Comparison of ENCODE assay signal across 12 cellular contexts in the genomic region with DNA sequence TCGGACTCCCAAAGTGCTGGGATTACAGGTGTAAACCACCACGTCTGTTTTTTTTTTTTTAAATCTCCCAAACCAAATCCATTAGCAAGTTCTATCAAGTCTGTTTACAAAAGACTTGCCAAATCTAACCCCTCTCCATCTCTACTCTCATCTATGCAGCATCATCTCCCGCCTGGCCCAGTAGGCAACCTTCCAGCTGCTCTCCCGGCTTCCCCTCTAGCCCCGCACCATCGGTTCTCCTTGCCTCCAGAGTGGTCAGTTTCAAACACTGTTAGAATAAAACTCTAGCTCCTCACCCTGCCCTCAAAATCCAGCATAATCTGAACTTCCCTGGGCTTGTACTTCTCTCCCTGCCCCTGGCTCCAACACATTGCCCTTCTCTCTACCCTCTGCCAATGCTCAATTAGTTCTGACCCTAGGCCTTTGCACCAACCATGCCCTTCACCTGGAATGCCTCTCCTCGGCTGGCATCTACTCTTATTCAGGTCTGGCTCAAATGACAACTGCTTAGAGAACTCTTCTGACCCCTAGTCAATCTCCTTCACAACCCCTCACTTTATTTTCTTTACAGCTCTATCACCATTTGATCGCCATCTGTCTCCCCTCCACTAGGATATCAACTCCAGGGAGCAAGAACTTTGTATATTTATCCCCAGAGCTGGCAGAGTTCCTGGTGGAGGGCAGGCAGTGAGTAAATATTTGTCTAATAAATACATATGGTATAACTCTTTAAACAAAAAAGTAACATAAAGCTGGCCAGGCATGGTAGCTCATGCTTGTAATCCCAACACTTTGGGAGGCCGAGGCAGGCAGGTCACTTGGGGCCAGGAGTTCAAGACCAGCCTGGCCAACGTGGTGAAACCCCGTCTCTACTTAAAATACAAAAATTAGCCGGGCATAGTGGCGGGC. TPM values are rescaled to one million over a fixed set of nuclear protein-coding genes. Genes with fewer than 3 reads are reported as not detected.
DNase-seq lines count a peak whose midpoint lies in the region; ATAC-seq and TF ChIP-seq lines count a peak whose summit lies in the region.
"Had no signal": no experiment of that assay in that cellular context is flagged by ENCODE, and none has a peak within 500 bp of the region (broad histone marks: within the 10 kb centered on the region; RNA-seq: fewer than 3 reads in every experiment).

No MANE protein-coding gene starts in this region.

- TF ChIP-seq POLR2A in stomach (IDR thresholded peaks at IDR 0.05): no peak

- H3K27ac ChIP-seq in stomach: peak overlapping the region; percentile 35 to 79 (median 66)
- H3K27ac ChIP-seq: brain microvascular endothelial cell, SK-N-MC had no signal

- H3K27me3 ChIP-seq in stomach: no peaks in the 10 kb centered on the region
- H3K27me3 ChIP-seq: brain microvascular endothelial cell had no signal

- no peak for ATAC-seq in activated CD8-positive, alpha-beta T cell treated with anti-CD3 and anti-CD28 coated beads for 36 hours
- ATAC-seq in activated CD8-positive, alpha-beta T cell treated with anti-CD3 and anti-CD28 coated beads, Interleukin-2, amount 10 ng/mL, durations not matched to agents 7 days and 5 days: no peak
- ATAC-seq in GM18520 (IDR thresholded peaks at IDR 0.05; ENCODE audit: unreplicated experiment): no peak

- H3K36me3 Mint-ChIP-seq in activated CD8-positive, alpha-beta T cell treated with anti-CD3 and anti-CD28 coated beads for 36 hours (ENCODE audit: low read depth): peaks cover 13% of the 10 kb centered on the region
- peaks cover 22% of the 10 kb centered on the region for H3K36me3 Mint-ChIP-seq in activated CD8-positive, alpha-beta T cell treated with anti-CD3 and anti-CD28 coated beads, Interleukin-2, amount 10 ng/mL, durations not matched to agents 7 days and 5 days (ENCODE audit: low read depth)
- peaks cover 15% of the 10 kb centered on the region for H3K36me3 Mint-ChIP-seq in endothelial cell (ENCODE audit: low read depth, unreplicated experiment)

- no peak overlapping the region for H3K4me3 Mint-ChIP-seq in activated CD8-positive, alpha-beta T cell treated with anti-CD3 and anti-CD28 coated beads for 36 hours
- no peak overlapping the region for H3K4me3 Mint-ChIP-seq in activated CD8-positive, alpha-beta T cell treated with anti-CD3 and anti-CD28 coated beads, Interleukin-2, amount 10 ng/mL, durations not matched to agents 7 days and 5 days
- H3K4me3 Mint-ChIP-seq in endothelial cell (ENCODE audit: unreplicated experiment): no peak overlapping the region
- H3K4me3 Mint-ChIP-seq: memory B cell had no signal

- no peak for DNase-seq in activated CD8-positive, alpha-beta T cell treated with anti-CD3 and anti-CD28 coated beads for 36 hours
- no peak for DNase-seq in activated CD8-positive, alpha-beta T cell treated with anti-CD3 and anti-CD28 coated beads, Interleukin-2, amount 10 ng/mL, durations not matched to agents 7 days and 5 days
- DNase-seq in NCI-H345 treated with DMSO at 0.1 percent for 48 hours (lab: John Stamatoyannopoulos, UW; ENCODE audit: unreplicated experiment) (peak; percentile 40), endothelial cell (ENCODE audit: low spot score) (no peak), stomach (peak; percentile 63), activated gamma-delta T cell (lab: John Stamatoyannopoulos, UW) (no peak), foreskin melanocyte (no peak)
- DNase-seq: brain microvascular endothelial cell had no signal

- peaks cover 6 to 11% (median 10%) of the 10 kb centered on the region in 4 donors for H3K36me3 ChIP-seq in stomach

- TF ChIP-seq EP300 in stomach (IDR thresholded peaks at IDR 0.05): no peak

- H3K27me3 Mint-ChIP-seq in activated CD8-positive, alpha-beta T cell treated with anti-CD3 and anti-CD28 coated beads for 36 hours: no peaks in the 10 kb centered on the region
- no peaks in the 10 kb centered on the region for H3K27me3 Mint-ChIP-seq in activated CD8-positive, alpha-beta T cell treated with anti-CD3 and anti-CD28 coated beads, Interleukin-2, amount 10 ng/mL, durations not matched to agents 7 days and 5 days (ENCODE audit: low read depth)
- peaks cover 10% of the 10 kb centered on the region for H3K27me3 Mint-ChIP-seq in endothelial cell (ENCODE audit: unreplicated experiment)
- H3K27me3 Mint-ChIP-seq: memory B cell had no signal

- H3K4me3 ChIP-seq in stomach: no peak overlapping the region
- H3K4me3 ChIP-seq: SK-N-MC, skin epidermis had no signal

- CTCF ChIA-PET in activated CD8-positive, alpha-beta T cell treated with anti-CD3 and anti-CD28 coated beads for 36 hours (lab: Charles Lee): interaction anchor here (0.6 to 5.4 kb wide), 9 partner anchors 9 to 181 kb away, joined by 3 to 35 read pairs (median 8); no protein-coding TSS in a partner anchor
- CTCF ChIA-PET in activated CD8-positive, alpha-beta T cell treated with anti-CD3 and anti-CD28 coated beads, Interleukin-2, amount 10 ng/mL, durations not matched to agents 7 days and 5 days (lab: Charles Lee): interaction anchor here (2.2 to 2.3 kb wide), 2 partner anchors 8 to 181 kb away, joined by 13 to 25 read pairs; no protein-coding TSS in a partner anchor

- peaks cover 54 to 92% (median 81%) of the 10 kb centered on the region in 4 donors for H3K4me1 ChIP-seq in stomach

- peak overlapping the region; percentile 13 for H3K27ac Mint-ChIP-seq in activated CD8-positive, alpha-beta T cell treated with anti-CD3 and anti-CD28 coated beads for 36 hours
- H3K27ac Mint-ChIP-seq in activated CD8-positive, alpha-beta T cell treated with anti-CD3 and anti-CD28 coated beads, Interleukin-2, amount 10 ng/mL, durations not matched to agents 7 days and 5 days: no peak overlapping the region
- peak overlapping the region; percentile 85 for H3K27ac Mint-ChIP-seq in endothelial cell (ENCODE audit: unreplicated experiment)
- H3K27ac Mint-ChIP-seq: memory B cell had no signal

- H3K4me1 Mint-ChIP-seq in activated CD8-positive, alpha-beta T cell treated with anti-CD3 and anti-CD28 coated beads for 36 hours (ENCODE audit: low read depth): peaks cover 47% of the 10 kb centered on the region
- H3K4me1 Mint-ChIP-seq in activated CD8-positive, alpha-beta T cell treated with anti-CD3 and anti-CD28 coated beads, Interleukin-2, amount 10 ng/mL, durations not matched to agents 7 days and 5 days (ENCODE audit: low read depth): peaks cover 36% of the 10 kb centered on the region
- H3K4me1 Mint-ChIP-seq in endothelial cell (ENCODE audit: unreplicated experiment): peaks cover 22% of the 10 kb centered on the region

- WGBS in stomach, 5 donors: 38 to 50% (median 48%) methylated on average over 13 of the region's 13 CpGs

- TF ChIP-seq CTCF in activated CD8-positive, alpha-beta T cell treated with anti-CD3 and anti-CD28 coated beads for 36 hours (IDR thresholded peaks at IDR 0.05): no peak
- TF ChIP-seq CTCF in endothelial cell (IDR thresholded peaks at IDR 0.05; ENCODE audit: unreplicated experiment): no peak
- TF ChIP-seq CTCF in stomach (IDR thresholded peaks at IDR 0.05): no peak

- intact Hi-C loops in activated CD8-positive, alpha-beta T cell treated with anti-CD3 and anti-CD28 coated beads for 36 hours (cut with micrococcal nuclease): loop anchor here (10.0 kb wide), 1 partner anchor 181 kb away; no protein-coding TSS in a partner anchor
- intact Hi-C loops in stomach (cut with DNase I; ENCODE audit: low total_unique reads): no loop called here

- H3K9me3 ChIP-seq in stomach: no peaks in the 10 kb centered on the region

- H3K9me3 Mint-ChIP-seq in activated CD8-positive, alpha-beta T cell treated with anti-CD3 and anti-CD28 coated beads for 36 hours: no peaks in the 10 kb centered on the region
- H3K9me3 Mint-ChIP-seq in activated CD8-positive, alpha-beta T cell treated with anti-CD3 and anti-CD28 coated beads, Interleukin-2, amount 10 ng/mL, durations not matched to agents 7 days and 5 days (ENCODE audit: insufficient read depth): no peaks in the 10 kb centered on the region
- H3K9me3 Mint-ChIP-seq in endothelial cell (ENCODE audit: unreplicated experiment): no peaks in the 10 kb centered on the region
- H3K9me3 Mint-ChIP-seq: memory B cell had no signal

- POLR2A ChIA-PET in activated CD8-positive, alpha-beta T cell treated with anti-CD3 and anti-CD28 coated beads for 36 hours (lab: Charles Lee): interaction anchor here (2.1 to 2.3 kb wide), 2 partner anchors 9 to 21 kb away, joined by 11 read pairs; no protein-coding TSS in a partner anchor
- POLR2A ChIA-PET in activated CD8-positive, alpha-beta T cell treated with anti-CD3 and anti-CD28 coated beads, Interleukin-2, amount 10 ng/mL, durations not matched to agents 7 days and 5 days (lab: Charles Lee): interaction anchor here (0.6 to 1.4 kb wide), 2 partner anchors 10 to 199 kb away, joined by 3 to 4 read pairs; no protein-coding TSS in a partner anchor

RNA-seq across cellular contexts. Expression of a gene that starts 4.9 kb away (rescaled TPM):
- total RNA-seq in activated CD8-positive, alpha-beta T cell treated with anti-CD3 and anti-CD28 coated beads for 36 hours: 10 to 100 TPM; 26.2 to 27.9 TPM
- 10 to 100 TPM; 44.6 to 45.0 TPM for total RNA-seq in activated CD8-positive, alpha-beta T cell treated with anti-CD3 and anti-CD28 coated beads, Interleukin-2, amount 10 ng/mL, durations not matched to agents 7 days and 5 days
- total RNA-seq in endothelial cell (ENCODE audit: unreplicated experiment): 76.7 TPM
- 100 to 1,000 TPM in 3 of 5 donors, 10 to 100 TPM in 2; 58.9 to 110 (median 101) TPM for total RNA-seq in stomach
- 10 to 100 TPM; 32.4 to 80.1 (median 79.7) TPM for polyA plus RNA-seq in stomach

RNA-seq across cellular contexts. Expression of a gene that starts 39.6 kb away (rescaled TPM):
- 10 to 100 TPM; 59.8 to 65.6 TPM for total RNA-seq in activated CD8-positive, alpha-beta T cell treated with anti-CD3 and anti-CD28 coated beads for 36 hours
- total RNA-seq in activated CD8-positive, alpha-beta T cell treated with anti-CD3 and anti-CD28 coated beads, Interleukin-2, amount 10 ng/mL, durations not matched to agents 7 days and 5 days: 10 to 100 TPM; 52.5 to 57.6 TPM
- total RNA-seq in endothelial cell (ENCODE audit: unreplicated experiment): 8.3 TPM
- total RNA-seq in stomach: 100 to 1,000 TPM in 1 of 5 donors, 10 to 100 TPM in 2, 1 to 10 TPM in 1, not detected in 1; 1.3 to 238 (median 20.6) TPM
- 10 to 100 TPM in 1 of 3 donors, 1 to 10 TPM in 2; 7.1 to 10.7 (median 9.0) TPM for polyA plus RNA-seq in stomach

RNA-seq across cellular contexts. Expression of a gene that starts 47.7 kb away (rescaled TPM):
- total RNA-seq in activated CD8-positive, alpha-beta T cell treated with anti-CD3 and anti-CD28 coated beads for 36 hours: 1 to 10 TPM; 4.2 to 5.3 TPM
- 1 to 10 TPM; 7.5 to 8.2 TPM for total RNA-seq in activated CD8-positive, alpha-beta T cell treated with anti-CD3 and anti-CD28 coated beads, Interleukin-2, amount 10 ng/mL, durations not matched to agents 7 days and 5 days
- 65.0 TPM for total RNA-seq in endothelial cell (ENCODE audit: unreplicated experiment)
- total RNA-seq in stomach: 100 to 1,000 TPM in 2 of 5 donors, 10 to 100 TPM in 2, 1 to 10 TPM in 1; 9.3 to 300 (median 35.5) TPM
- 10 to 100 TPM in 2 of 3 donors, 1 to 10 TPM in 1; 8.3 to 16.8 (median 13.0) TPM for polyA plus RNA-seq in stomach

Comparison
In these comparisons a context has a peak if more than half of its experiments do, and no peak if none do; other contexts are left out.
1. DNase-seq: peak in NCI-H345 treated with DMSO at 0.1 percent for 48 hours (single experiment) and stomach (single experiment); none in activated CD8-positive, alpha-beta T cell treated with anti-CD3 and anti-CD28 coated beads for 36 hours (single experiment), activated CD8-positive, alpha-beta T cell treated with anti-CD3 and anti-CD28 coated beads, Interleukin-2, amount 10 ng/mL, durations not matched to agents 7 days and 5 days (single experiment), endothelial cell (single experiment), activated gamma-delta T cell (single experiment) and foreskin melanocyte (single experiment).